8 cellular contexts compared by ENCODE assay signal in genomic region chr9:91197232-91198181, GRCh38.
DNase-seq lines count a peak whose midpoint lies in the region; TF ChIP-seq lines count a peak whose summit lies in the region.

No MANE protein-coding gene starts in this region.

- H3K27me3 ChIP-seq in osteoblast (ENCODE audit: insufficient read depth, low read length) = no peaks in the 10 kb centered on the region

- H3K79me2 ChIP-seq in osteoblast (ENCODE audit: insufficient read depth, low read length) = no peaks in the 10 kb centered on the region

- no peaks in the 10 kb centered on the region for H3K36me3 ChIP-seq in osteoblast (ENCODE audit: insufficient read depth, low read length)

- peak overlapping the region; percentile 83 for H3K27ac ChIP-seq in osteoblast (ENCODE audit: low read depth, low read length)

- peak overlapping the region; percentile 33 for H3K4me2 ChIP-seq in osteoblast (ENCODE audit: insufficient read depth, low read length)

- TF ChIP-seq CTCF in fibroblast of mammary gland (conservative IDR thresholded peaks at IDR 0.05; ENCODE audit: control insufficient read depth, insufficient read depth, low read depth, low read length) (no peak), osteoblast (IDR thresholded peaks at IDR 0.05; ENCODE audit: extremely low read depth, low read depth, low read length) (no peak)

- no peak overlapping the region for H2AFZ ChIP-seq in osteoblast (ENCODE audit: low read length)

- no peaks in the 10 kb centered on the region for H4K20me1 ChIP-seq in osteoblast (ENCODE audit: insufficient read depth, low read length)

- no peaks in the 10 kb centered on the region for H3K9me3 ChIP-seq in osteoblast (ENCODE audit: low read depth, low read length)

- H3K4me3 ChIP-seq in fibroblast of mammary gland (ENCODE audit: control insufficient read depth, low read depth, low read length) = no peak overlapping the region
- H3K4me3 ChIP-seq in osteoblast (ENCODE audit: insufficient read depth, low read length) = no peak overlapping the region

- H3K4me1 ChIP-seq in osteoblast (ENCODE audit: insufficient read depth, low read length) = peaks cover 37% of the 10 kb centered on the region

- DNase-seq in GM03348 (ENCODE audit: low spot score) (peak; percentile 83), OCI-M1 (lab: John Stamatoyannopoulos, UW) (peak; percentile 63), fibroblast of mammary gland (ENCODE audit: low read depth) (peak; percentile 100), osteoblast (ENCODE audit: insufficient read length, low spot score, missing footprints) (peak; percentile 84), germinal center (ENCODE audit: low spot score) (no peak), 8988T (no peak), ecto neural progenitor cell (ENCODE audit: low spot score) (no peak), NCI-H1105 treated with DMSO at 0.1 percent for 48 hours (lab: John Stamatoyannopoulos, UW) (no peak)

Comparison
In these comparisons a context has a peak if more than half of its experiments do, and no peak if none do; other contexts are left out.
1. DNase-seq: peak in GM03348 (single experiment), OCI-M1 (single experiment), fibroblast of mammary gland (single experiment) and osteoblast (single experiment); none in germinal center (single experiment), 8988T (single experiment), ecto neural progenitor cell (single experiment) and NCI-H1105 treated with DMSO at 0.1 percent for 48 hours (single experiment).